8 cellular contexts compared by ENCODE assay signal in genomic region chr10:48306870-48307531, GRCh38. TPM values are rescaled to one million over a fixed set of nuclear protein-coding genes. Genes with fewer than 3 reads are reported as not detected.
DNase-seq lines count a peak whose midpoint lies in the region; ATAC-seq lines count a peak whose summit lies in the region.

No MANE protein-coding gene starts in this region.

- H3K27ac Mint-ChIP-seq in CD4-positive, alpha-beta memory T cell, result peak overlapping the region; percentile 35 to 92 (median 87)

- peak overlapping the region; percentile 77 to 93 (median 86) for H3K4me3 Mint-ChIP-seq in CD4-positive, alpha-beta memory T cell

- no peaks in the 10 kb centered on the region for H3K27me3 Mint-ChIP-seq in CD4-positive, alpha-beta memory T cell

- POLR2A ChIA-PET in CD4-positive, alpha-beta memory T cell (lab: Charles Lee; ENCODE audit: partially characterized antibody), result no interaction called here

- no peaks in the 10 kb centered on the region for H3K9me3 ChIP-seq in CD4-positive, alpha-beta memory T cell (ENCODE audit: control insufficient read depth in 1 of 2, low read length in 2 of 2)
- no peaks in the 10 kb centered on the region for H3K9me3 ChIP-seq in SJCRH30 (replicated peaks)

- H3K27me3 ChIP-seq in CD4-positive, alpha-beta memory T cell (ENCODE audit: insufficient read depth, low read length), result no peaks in the 10 kb centered on the region
- H3K27me3 ChIP-seq in SJCRH30, result no peaks in the 10 kb centered on the region

- intact Hi-C loops in CD4-positive, alpha-beta memory T cell (cut with micrococcal nuclease), result loop anchor here (1.0 to 5.0 kb wide), 2 partner anchors 350 to 1232 kb away; partner anchors contain the start of gene ERCC6

- peak in 3 of 5 donors; percentile 81 to 83 (median 82) for DNase-seq in CD4-positive, alpha-beta memory T cell
- DNase-seq in SJCRH30 (peak; percentile 51 to 53), amygdala (lab: John Stamatoyannopoulos, UW) (peak in 35 of 56 donors; percentile 26 to 90 (median 72)), hypothalamus (lab: John Stamatoyannopoulos, UW) (peak in 33 of 51 donors; percentile 43 to 90 (median 70)), skeletal muscle cell (ENCODE audit: low read depth) (no peak), NCI-H2029 (lab: John Stamatoyannopoulos, UW) (no peak)

- H3K4me1 Mint-ChIP-seq in CD4-positive, alpha-beta memory T cell, result peaks cover 21 to 46% (median 31%) of the 10 kb centered on the region in 4 donors

- peak overlapping the region; percentile 62 to 83 for H3K4me3 ChIP-seq in CD4-positive, alpha-beta memory T cell (ENCODE audit: low read length in 2 of 2)
- peak overlapping the region; percentile 98 for H3K4me3 ChIP-seq in SJCRH30
- peak overlapping the region; percentile 87 for H3K4me3 ChIP-seq in skeletal muscle cell (ENCODE audit: low read depth, low read length)

- peaks cover 26% of the 10 kb centered on the region for H3K4me1 ChIP-seq in CD4-positive, alpha-beta memory T cell (ENCODE audit: insufficient read depth, low read length)
- no peaks in the 10 kb centered on the region; the same call in 1 of the 2 replicates for H3K4me1 ChIP-seq in SJCRH30

- H3K36me3 ChIP-seq in CD4-positive, alpha-beta memory T cell (ENCODE audit: insufficient read depth, low read length), result no peaks in the 10 kb centered on the region
- H3K36me3 ChIP-seq in SJCRH30, result no peaks in the 10 kb centered on the region

- peak; percentile 43 for ATAC-seq in GM19328 (IDR thresholded peaks at IDR 0.05; ENCODE audit: unreplicated experiment)
- peak; percentile 39 for ATAC-seq in HG03439 (IDR thresholded peaks at IDR 0.05; ENCODE audit: unreplicated experiment)

- CTCF ChIA-PET in CD4-positive, alpha-beta memory T cell (lab: Charles Lee; ENCODE audit: partially characterized antibody), result no interaction called here

- peaks cover 0 to 2% (median 0%) of the 10 kb centered on the region in 8 donors for H3K9me3 Mint-ChIP-seq in CD4-positive, alpha-beta memory T cell

- H3K36me3 Mint-ChIP-seq in CD4-positive, alpha-beta memory T cell, result peaks cover 0 to 2% of the 10 kb centered on the region in 2 donors

- H3K27ac ChIP-seq in CD4-positive, alpha-beta memory T cell (ENCODE audit: low read depth, low read length), result peak overlapping the region; percentile 75
- H3K27ac ChIP-seq in SJCRH30, result peak overlapping the region; percentile 77

RNA-seq across cellular contexts. Expression of gene MAPK8, which starts 0.5 kb away (rescaled TPM):
- total RNA-seq in CD4-positive, alpha-beta memory T cell, result 10 to 100 TPM; 47.6 to 49.9 TPM
- 10 to 100 TPM; 13.3 to 22.3 TPM for polyA plus RNA-seq in CD4-positive, alpha-beta memory T cell
- 56.8 and 58.7 TPM in 2 replicates for total RNA-seq in SJCRH30 (2014; rRNA removed; shearing (Covaris generic))

RNA-seq across cellular contexts. Expression of gene FRMPD2, which starts 32.5 kb away (rescaled TPM):
- total RNA-seq in CD4-positive, alpha-beta memory T cell, result not detected
- polyA plus RNA-seq in CD4-positive, alpha-beta memory T cell, result not detected
- not detected in 2 replicates for total RNA-seq in SJCRH30 (2014; rRNA removed; shearing (Covaris generic))

Comparison
In these comparisons a context has a peak if more than half of its experiments do, and no peak if none do; other contexts are left out.
1. DNase-seq: peak in CD4-positive, alpha-beta memory T cell (3 of 5), SJCRH30 (2 of 2), amygdala (35 of 56) and hypothalamus (33 of 51); none in skeletal muscle cell (single experiment) and NCI-H2029 (single experiment).
2. Peak in every context shown above with its lines, with median percentiles within 50 percentile points of each other: H3K4me3 ChIP-seq.